ENCODE assay signal across 11 cellular contexts in the genomic region with DNA sequence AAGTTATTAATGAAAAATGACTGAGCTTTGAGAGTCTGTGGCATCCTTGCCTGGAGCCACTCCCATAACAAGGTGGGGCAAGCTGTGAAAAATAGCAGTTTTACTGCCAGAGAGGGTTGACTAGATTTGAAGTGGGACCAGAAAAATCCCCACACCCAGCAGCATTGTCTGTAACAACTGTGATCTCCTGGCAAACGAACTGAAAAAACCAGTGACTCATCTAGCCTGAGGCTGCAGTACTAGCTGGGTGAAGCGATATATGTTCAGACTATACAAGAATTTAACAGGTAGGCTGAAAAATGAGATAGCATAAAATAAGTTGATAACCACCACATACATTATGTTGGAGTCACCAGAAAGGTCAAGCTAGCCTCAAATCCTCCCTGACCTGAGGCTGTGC.
DNase-seq lines count a peak whose midpoint lies in the region; ATAC-seq and TF ChIP-seq lines count a peak whose summit lies in the region.
"Had no signal": no experiment of that assay in that cellular context is flagged by ENCODE, and none has a peak within 500 bp of the region (broad histone marks: within the 10 kb centered on the region; RNA-seq: fewer than 3 reads in every experiment).

No MANE protein-coding gene starts in this region.

- no peaks in the 10 kb centered on the region for H3K79me2 ChIP-seq in SK-N-SH (ENCODE audit: insufficient read depth)

- no peak overlapping the region for H3K4me3 ChIP-seq in SK-N-SH (ENCODE audit: low read depth in 2 of 2, low read length in 1 of 2)
- no peak overlapping the region for H3K4me3 ChIP-seq in foreskin fibroblast (ENCODE audit: low read depth in 1 of 2, low read length in 2 of 2)
- H3K4me3 ChIP-seq: sigmoid colon had no signal

- 19% methylated on average over 2 of the region's 2 CpGs for WGBS in SK-N-SH (ENCODE audit: low lambda C conversion rate)

- H3K27ac ChIP-seq in SK-N-SH (ENCODE audit: low read depth in 2 of 2, low read length in 1 of 2) = peak overlapping the region; percentile 16 to 22; a peak in 2 of 4 replicates
- H3K27ac ChIP-seq: sigmoid colon had no signal

- DNase-seq in stimulated activated CD8-positive, alpha-beta memory T cell treated with anti-CD3 and anti-CD28 coated beads, Interleukin-15, amount 100 ng/mL, for 24 hours (ENCODE audit: low read depth) = peak; percentile 0
- DNase-seq in stimulated activated CD8-positive, alpha-beta memory T cell treated with anti-CD3 and anti-CD28 coated beads, Interleukin-4, amount 100 ng/mL, for 48 hours = no peak
- DNase-seq in SK-N-SH (no peak), foreskin fibroblast (peak; percentile 59 to 87), NCI-H2029 treated with DMSO at 0.1 percent for 48 hours (lab: John Stamatoyannopoulos, UW) (no peak), activated gamma-delta T cell (lab: John Stamatoyannopoulos, UW) (no peak), MV-4-11 (lab: John Stamatoyannopoulos, UW) (no peak)
- DNase-seq: activated T-cell treated with anti-CD3 and anti-CD28 coated beads, Interleukin-2, amount 50 U/mL, for 72 hours; CD4-positive, CD25-positive, alpha-beta regulatory T cell; sigmoid colon had no signal

- H3K9me2 ChIP-seq in SK-N-SH = no peaks in the 10 kb centered on the region

- peak overlapping the region; percentile 9; the same call in 1 of the 2 replicates for H3K4me2 ChIP-seq in SK-N-SH

- H3K27me3 ChIP-seq in SK-N-SH (ENCODE audit: insufficient read depth) = no peaks in the 10 kb centered on the region
- H3K27me3 ChIP-seq: sigmoid colon had no signal

- POLR2A ChIA-PET in SK-N-SH (lab: Yijun Ruan, JAX) = no interaction called here

- H2AFZ ChIP-seq in SK-N-SH (ENCODE audit: low read depth) = no peak overlapping the region; the same call in 1 of the 2 replicates

- no peak for TF ChIP-seq RAD21 in SK-N-SH (IDR thresholded peaks at IDR 0.05; ENCODE audit: low read length)

- no peak for TF ChIP-seq CTCF in SK-N-SH (IDR thresholded peaks at IDR 0.05)
- no peak for TF ChIP-seq CTCF in foreskin fibroblast (IDR thresholded peaks at IDR 0.05; ENCODE audit: low read depth, low read length)

- H3F3A ChIP-seq in SK-N-SH (replicated peaks; ENCODE audit: insufficient read depth) = no peaks in the 10 kb centered on the region

- H3K4me1 ChIP-seq in SK-N-SH (ENCODE audit: control insufficient read depth in 1 of 2, insufficient read depth in 2 of 2, low read depth in 1 of 2, low read length in 1 of 2) = peaks cover 6 to 11% of the 10 kb centered on the region in 2 experiments; a peak in 3 of 4 replicates

- CTCF ChIA-PET in SK-N-SH (lab: Yijun Ruan, JAX) = interaction anchor here (0.7 kb wide), 1 partner anchor 1392 kb away, joined by 3 read pairs; no protein-coding TSS in a partner anchor

- no peaks in the 10 kb centered on the region for H3K9me3 ChIP-seq in SK-N-SH
- H3K9me3 ChIP-seq: sigmoid colon had no signal

- H3K9ac ChIP-seq in SK-N-SH = no peak overlapping the region

- H3K36me3 ChIP-seq in SK-N-SH (replicated peaks in 1 of 2; ENCODE audit: control insufficient read depth in 1 of 2, insufficient read depth in 2 of 2, low read length in 1 of 2) = peaks cover 0 to 8% of the 10 kb centered on the region in 2 experiments
- H3K36me3 ChIP-seq: sigmoid colon had no signal

- no peaks in the 10 kb centered on the region for H4K20me1 ChIP-seq in SK-N-SH (ENCODE audit: insufficient read depth)

- no peak; a peak in 1 of 4 replicates for TF ChIP-seq EP300 in SK-N-SH (IDR thresholded peaks at IDR 0.05; ENCODE audit: borderline replicate concordance in 1 of 2, low read depth in 1 of 2, low read length in 1 of 2)

- no peak for ATAC-seq in HG02642 (IDR thresholded peaks at IDR 0.05; ENCODE audit: poor library complexity, unreplicated experiment)

TF ChIP-seq in SK-N-SH, 30 proteins besides CTCF, POLR2A, EP300 and RAD21:
- TF ChIP-seq TCF12 (IDR thresholded peaks at IDR 0.05) (0 out of 2 replicates have a peak, but pooled peaks have one; percentile 12), NFIC (IDR thresholded peaks at IDR 0.05; ENCODE audit: borderline replicate concordance) (0 out of 2 replicates have a peak, but pooled peaks have one; percentile 26), FOSL2 (IDR thresholded peaks at IDR 0.05; ENCODE audit: borderline replicate concordance, low read depth) (peak; percentile 56; the same call in 1 of the 2 replicates), JUND (IDR thresholded peaks at IDR 0.05) (no peak; the same call in none of the 2 replicates), TAF1 (IDR thresholded peaks at IDR 0.05; ENCODE audit: borderline replicate concordance, low read depth, low read length) (no peak), NRF1 (IDR thresholded peaks at IDR 0.05; ENCODE audit: low read depth, low read length) (no peak)

Comparison
In these comparisons a context has a peak if more than half of its experiments do, and no peak if none do; other contexts are left out.
1. DNase-seq: peak in stimulated activated CD8-positive, alpha-beta memory T cell treated with anti-CD3 and anti-CD28 coated beads, Interleukin-15, amount 100 ng/mL, for 24 hours (single experiment) and foreskin fibroblast (2 of 2); none in stimulated activated CD8-positive, alpha-beta memory T cell treated with anti-CD3 and anti-CD28 coated beads, Interleukin-4, amount 100 ng/mL, for 48 hours (single experiment), SK-N-SH (single experiment), NCI-H2029 treated with DMSO at 0.1 percent for 48 hours (single experiment), activated gamma-delta T cell (single experiment) and MV-4-11 (single experiment).